In genomic region chr9:14219865-14220655, GRCh38 we compare ENCODE assay signal across 21 cellular contexts.
DNase-seq lines count a peak whose midpoint lies in the region; ATAC-seq and TF ChIP-seq lines count a peak whose summit lies in the region.
"Had no signal": no experiment of that assay in that cellular context is flagged by ENCODE, and none has a peak within 500 bp of the region (broad histone marks: within the 10 kb centered on the region; RNA-seq: fewer than 3 reads in every experiment).

No MANE protein-coding gene starts in this region.

- H3K4me3 ChIP-seq in right atrium auricular region (no peak overlapping the region), osteoblast (ENCODE audit: insufficient read depth, low read length) (no peak overlapping the region), SJCRH30 (no peak overlapping the region), PC-9 (no peak overlapping the region)
- H3K4me3 ChIP-seq: BLaER1 treated with 17β-estradiol and CSF1 and Interleukin-3, amounts not matched to agents 10 nM and 100 nM; right lobe of liver; SJSA1 had no signal

- DNase-seq in Right ventricle myocardium inferior (ENCODE audit: missing footprints) (no peak), right atrium auricular region (ENCODE audit: low spot score) (no peak), fibroblast of peridontal ligament (ENCODE audit: extremely low read depth) (peak; percentile 18), osteoblast (ENCODE audit: insufficient read length, low spot score, missing footprints) (no peak), SJCRH30 (no peak), PC-9 (no peak), D341Med (ENCODE audit: low spot score) (no peak)
- DNase-seq: 8988T; activated CD4-positive, CD25-positive, alpha-beta regulatory T cell; cerebellar nuclear complex; effector memory CD8-positive, alpha-beta T cell; Kasumi-1; NCI-H1105; NCI-H2107; NCI-H524; right lobe of liver; stimulated activated CD4-positive, alpha-beta T cell treated with anti-CD3 and anti-CD28 coated beads, Interleukin-2, amount 100 ng/mL, for 24 hours had no signal

- H3K27me3 ChIP-seq in right atrium auricular region: no peaks in the 10 kb centered on the region
- H3K27me3 ChIP-seq in osteoblast (ENCODE audit: insufficient read depth, low read length): no peaks in the 10 kb centered on the region
- no peaks in the 10 kb centered on the region for H3K27me3 ChIP-seq in SJCRH30
- H3K27me3 ChIP-seq in PC-9 (ENCODE audit: insufficient read depth, low read depth): no peaks in the 10 kb centered on the region
- H3K27me3 ChIP-seq: BLaER1 treated with 17β-estradiol and CSF1 and Interleukin-3, amounts not matched to agents 10 nM and 100 nM; neutrophil; right lobe of liver; SJSA1 had no signal

- TF ChIP-seq CTCF in right atrium auricular region (IDR thresholded peaks at IDR 0.05) (no peak), osteoblast (IDR thresholded peaks at IDR 0.05; ENCODE audit: extremely low read depth, low read depth, low read length) (no peak), PC-9 (conservative IDR thresholded peaks at IDR 0.05) (no peak)

- ATAC-seq in Right ventricle myocardium inferior (peak; percentile 46), HG02852 (IDR thresholded peaks at IDR 0.05; ENCODE audit: unreplicated experiment) (no peak)
- ATAC-seq: effector memory CD8-positive, alpha-beta T cell had no signal

- H3K4me2 ChIP-seq in osteoblast (ENCODE audit: insufficient read depth, low read length) (peak overlapping the region; percentile 27), PC-9 (no peak overlapping the region)
- H3K4me2 ChIP-seq: BLaER1 treated with 17β-estradiol and CSF1 and Interleukin-3, amounts not matched to agents 10 nM and 100 nM had no signal

- H3K9me2 ChIP-seq in PC-9 (ENCODE audit: insufficient read depth): no peaks in the 10 kb centered on the region

- H3K9me3 ChIP-seq in right atrium auricular region (no peaks in the 10 kb centered on the region), osteoblast (ENCODE audit: low read depth, low read length) (no peaks in the 10 kb centered on the region), SJCRH30 (replicated peaks) (no peaks in the 10 kb centered on the region), PC-9 (ENCODE audit: insufficient read depth, low read depth) (no peaks in the 10 kb centered on the region)
- H3K9me3 ChIP-seq: BLaER1 treated with 17β-estradiol and CSF1 and Interleukin-3, amounts not matched to agents 10 nM and 100 nM; neutrophil; right lobe of liver; SJSA1 had no signal

- no TSS peak for BruUV-seq in PC-9 (replicated peaks; lab: Mats Ljungman, UMichigan)

- POLR2A ChIA-PET in PC-9 (lab: Charles Lee; ENCODE audit: unreplicated experiment): interaction anchor here (0.6 kb wide), 1 partner anchor 15 kb away, joined by 6 read pairs; no protein-coding TSS in a partner anchor

- H3K27ac ChIP-seq in right atrium auricular region (peak overlapping the region in 1 of 2 donors; percentile 61), osteoblast (ENCODE audit: low read depth, low read length) (peak overlapping the region; percentile 66), SJCRH30 (no peak overlapping the region), PC-9 (no peak overlapping the region)
- H3K27ac ChIP-seq: BLaER1 treated with 17β-estradiol and CSF1 and Interleukin-3, amounts not matched to agents 10 nM and 100 nM; neutrophil; right lobe of liver had no signal

- no peaks in the 10 kb centered on the region for H3K36me3 ChIP-seq in right atrium auricular region
- no peaks in the 10 kb centered on the region for H3K36me3 ChIP-seq in osteoblast (ENCODE audit: insufficient read depth, low read length)
- H3K36me3 ChIP-seq in SJCRH30: peaks cover 3% of the 10 kb centered on the region
- H3K36me3 ChIP-seq in PC-9 (ENCODE audit: low read depth): no peaks in the 10 kb centered on the region
- H3K36me3 ChIP-seq: BLaER1 treated with 17β-estradiol and CSF1 and Interleukin-3, amounts not matched to agents 10 nM and 100 nM; neutrophil; right lobe of liver; SJSA1 had no signal

- CTCF ChIA-PET in PC-9 (lab: Charles Lee): no interaction called here

- intact Hi-C loops in Right ventricle myocardium inferior (cut with DNase I): loop anchor here (5.0 kb wide), 1 partner anchor 42 kb away; no protein-coding TSS in a partner anchor
- intact Hi-C loops in PC-9 (cut with micrococcal nuclease; ENCODE audit: unreplicated experiment): loop anchor here (5.0 kb wide), 2 partner anchors 48 to 92 kb away; partner anchors contain the start of gene NFIB

- H4K20me1 ChIP-seq in osteoblast (ENCODE audit: insufficient read depth, low read length): no peaks in the 10 kb centered on the region
- H4K20me1 ChIP-seq in PC-9 (ENCODE audit: insufficient read depth): no peaks in the 10 kb centered on the region
- H4K20me1 ChIP-seq: BLaER1 treated with 17β-estradiol and CSF1 and Interleukin-3, amounts not matched to agents 10 nM and 100 nM had no signal

- H2AFZ ChIP-seq in osteoblast (ENCODE audit: low read length) (no peak overlapping the region), PC-9 (no peak overlapping the region)

- H3K4me1 ChIP-seq in right atrium auricular region (peaks cover 0 to 63% of the 10 kb centered on the region in 2 donors), osteoblast (ENCODE audit: insufficient read depth, low read length) (peaks cover 58% of the 10 kb centered on the region), SJCRH30 (peaks cover 11% of the 10 kb centered on the region), PC-9 (replicated peaks; ENCODE audit: insufficient read depth) (peaks cover 31% of the 10 kb centered on the region)

- H3K79me2 ChIP-seq in osteoblast (ENCODE audit: insufficient read depth, low read length) (peaks cover 25% of the 10 kb centered on the region), PC-9 (ENCODE audit: low read depth) (peaks cover 34% of the 10 kb centered on the region)

- H3F3A ChIP-seq in PC-9 (ENCODE audit: insufficient read depth, low read depth): peaks cover 26% of the 10 kb centered on the region
